ENCODE assay signal across 2 cellular contexts in the genomic region with DNA sequence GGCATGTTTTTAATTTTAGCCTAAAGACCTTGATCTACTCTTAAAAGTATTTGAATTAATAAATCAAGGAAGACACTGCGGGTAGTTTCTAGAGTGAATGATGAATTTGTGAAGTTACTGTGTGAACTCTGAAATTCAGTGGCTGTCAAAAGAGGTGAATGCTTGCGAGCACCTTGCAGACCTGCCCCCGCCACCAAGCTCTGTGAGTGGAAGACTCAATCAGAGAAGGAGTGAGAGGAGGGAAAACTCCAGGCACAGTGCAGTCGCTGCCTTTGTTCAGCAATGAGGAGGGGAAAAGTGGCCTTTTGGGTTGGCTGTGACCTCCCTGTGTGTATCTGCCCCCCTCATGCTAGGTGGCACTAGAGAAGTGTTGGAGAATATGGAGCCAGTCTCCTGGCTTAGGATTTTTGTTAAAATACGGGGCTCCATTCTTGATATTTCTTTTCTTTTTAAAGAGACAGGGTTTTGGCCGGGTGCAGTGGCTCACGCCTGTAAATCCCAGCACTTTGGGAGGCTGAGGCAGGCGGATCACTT.
TF ChIP-seq lines count a peak whose summit lies in the region.

No MANE protein-coding gene starts in this region.

TF ChIP-seq in H1, 55 proteins besides CTCF, POLR2A, EP300 and RAD21:
- TF ChIP-seq, protein P1, sequence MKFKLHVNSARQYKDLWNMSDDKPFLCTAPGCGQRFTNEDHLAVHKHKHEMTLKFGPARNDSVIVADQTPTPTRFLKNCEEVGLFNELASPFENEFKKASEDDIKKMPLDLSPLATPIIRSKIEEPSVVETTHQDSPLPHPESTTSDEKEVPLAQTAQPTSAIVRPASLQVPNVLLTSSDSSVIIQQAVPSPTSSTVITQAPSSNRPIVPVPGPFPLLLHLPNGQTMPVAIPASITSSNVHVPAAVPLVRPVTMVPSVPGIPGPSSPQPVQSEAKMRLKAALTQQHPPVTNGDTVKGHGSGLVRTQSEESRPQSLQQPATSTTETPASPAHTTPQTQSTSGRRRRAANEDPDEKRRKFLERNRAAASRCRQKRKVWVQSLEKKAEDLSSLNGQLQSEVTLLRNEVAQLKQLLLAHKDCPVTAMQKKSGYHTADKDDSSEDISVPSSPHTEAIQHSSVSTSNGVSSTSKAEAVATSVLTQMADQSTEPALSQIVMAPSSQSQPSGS (IDR thresholded peaks at IDR 0.05; ENCODE audit: low read length) = no peak
- TF ChIP-seq, protein P2, sequence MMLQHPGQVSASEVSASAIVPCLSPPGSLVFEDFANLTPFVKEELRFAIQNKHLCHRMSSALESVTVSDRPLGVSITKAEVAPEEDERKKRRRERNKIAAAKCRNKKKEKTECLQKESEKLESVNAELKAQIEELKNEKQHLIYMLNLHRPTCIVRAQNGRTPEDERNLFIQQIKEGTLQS (IDR thresholded peaks at IDR 0.05; ENCODE audit: insufficient read depth, low read depth, low read length) = no peak
- TF ChIP-seq NANOG (IDR thresholded peaks at IDR 0.05; ENCODE audit: insufficient read depth, low read depth, low read length, poor library complexity, severe bottlenecking) (no peak), HDAC2 (IDR thresholded peaks at IDR 0.05; ENCODE audit: borderline replicate concordance in 1 of 2, low read depth in 2 of 2, low read length in 2 of 2) (no peak), SUZ12 (IDR thresholded peaks at IDR 0.05; ENCODE audit: low read length) (no peak), BCL11A (IDR thresholded peaks at IDR 0.05; ENCODE audit: low read depth in 2 of 2, low read length in 2 of 2) (no peak), KDM5A (IDR thresholded peaks at IDR 0.05; ENCODE audit: low read length) (no peak), ASH2L (IDR thresholded peaks at IDR 0.05; ENCODE audit: low read length) (no peak), POLR2AphosphoS5 (IDR thresholded peaks at IDR 0.05; ENCODE audit: low read depth, low read length) (no peak), SIRT6 (IDR thresholded peaks at IDR 0.05; ENCODE audit: low read length) (no peak), GTF2F1 (IDR thresholded peaks at IDR 0.05; ENCODE audit: borderline replicate concordance, low read depth, low read length) (no peak)
- TF ChIP-seq, protein P3, sequence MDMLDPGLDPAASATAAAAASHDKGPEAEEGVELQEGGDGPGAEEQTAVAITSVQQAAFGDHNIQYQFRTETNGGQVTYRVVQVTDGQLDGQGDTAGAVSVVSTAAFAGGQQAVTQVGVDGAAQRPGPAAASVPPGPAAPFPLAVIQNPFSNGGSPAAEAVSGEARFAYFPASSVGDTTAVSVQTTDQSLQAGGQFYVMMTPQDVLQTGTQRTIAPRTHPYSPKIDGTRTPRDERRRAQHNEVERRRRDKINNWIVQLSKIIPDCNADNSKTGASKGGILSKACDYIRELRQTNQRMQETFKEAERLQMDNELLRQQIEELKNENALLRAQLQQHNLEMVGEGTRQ (IDR thresholded peaks at IDR 0.05; ENCODE audit: low read length) = no peak

TF ChIP-seq in GM12891, 5 proteins besides CTCF, POLR2A, EP300 and RAD21:
- TF ChIP-seq TAF1 (IDR thresholded peaks at IDR 0.05; ENCODE audit: low read depth, low read length) (no peak), POU2F2 (IDR thresholded peaks at IDR 0.05; ENCODE audit: low read depth, low read length) (no peak), PAX5 (IDR thresholded peaks at IDR 0.05; ENCODE audit: insufficient read depth, low read length, severe bottlenecking) (no peak), POLR2AphosphoS5 (IDR thresholded peaks at IDR 0.05; ENCODE audit: low read depth, low read length) (no peak), SPI1 (IDR thresholded peaks at IDR 0.05; ENCODE audit: low read depth, low read length) (no peak)
